8 cellular contexts compared by ENCODE assay signal in genomic region chr4:10063544-10064300, GRCh38. TPM values are rescaled to one million over a fixed set of nuclear protein-coding genes. Genes with fewer than 3 reads are reported as not detected.
DNase-seq lines count a peak whose midpoint lies in the region; ATAC-seq and TF ChIP-seq lines count a peak whose summit lies in the region.

No MANE protein-coding gene starts in this region.

- ATAC-seq in HG03460 (IDR thresholded peaks at IDR 0.05; ENCODE audit: unreplicated experiment) = no peak

- DNase-seq in BJ (ENCODE audit: low read depth) (peak; percentile 9), LNCaP clone FGC (ENCODE audit: low read depth) (peak; percentile 76), ascending aorta (ENCODE audit: low spot score in 2 of 2) (peak; percentile 48 to 90), iPS DF 4.7 (ENCODE audit: extremely low read depth, low spot score) (peak; percentile 44), epidermal melanocyte (ENCODE audit: insufficient read length, low spot score) (no peak), cortex of kidney (lab: John Stamatoyannopoulos, UW) (no peak)

- CTCF ChIA-PET in BJ (lab: Yijun Ruan, JAX) = interaction anchor here (0.8 to 5.3 kb wide), 14 partner anchors 9 to 531 kb away, joined by 3 to 27 read pairs (median 4); partner anchors contain the start of gene SLC2A9

- peak overlapping the region; percentile 34 to 67 for H3K27ac ChIP-seq in ascending aorta
- H3K27ac ChIP-seq in skeletal muscle tissue (ENCODE audit: low read depth, low read length) = peak overlapping the region; percentile 12

- intact Hi-C loops in ascending aorta (cut with DNase I) = loop anchor here (1.0 to 5.0 kb wide), 3 partner anchors 44 to 371 kb away; no protein-coding TSS in a partner anchor

- H3K4me1 ChIP-seq in ascending aorta = peaks cover 0 to 4% of the 10 kb centered on the region in 2 donors
- H3K4me1 ChIP-seq in skeletal muscle tissue (ENCODE audit: control insufficient read depth in 3 of 3, insufficient read depth in 3 of 3, low read length in 3 of 3) = peaks cover 3 to 8% (median 3%) of the 10 kb centered on the region in 3 donors

- H3K4me3 ChIP-seq in BJ (ENCODE audit: low read depth, low read length) (no peak overlapping the region), LNCaP clone FGC (ENCODE audit: low read depth, low read length) (no peak overlapping the region), ascending aorta (no peak overlapping the region), skeletal muscle tissue (ENCODE audit: low read length in 3 of 3) (no peak overlapping the region)

- H3K36me3 ChIP-seq in BJ (ENCODE audit: control insufficient read depth, insufficient read depth, low read length) (peaks cover 4% of the 10 kb centered on the region; the same call in 1 of the 2 replicates), ascending aorta (peaks cover 25% of the 10 kb centered on the region in 2 donors), skeletal muscle tissue (ENCODE audit: control insufficient read depth in 3 of 3, insufficient read depth in 3 of 3, low read length in 3 of 3) (peaks cover 0 to 12% (median 2%) of the 10 kb centered on the region in 3 donors)

- H3K27me3 ChIP-seq in BJ (ENCODE audit: control insufficient read depth, insufficient read depth, low read length) (no peaks in the 10 kb centered on the region), ascending aorta (no peaks in the 10 kb centered on the region), skeletal muscle tissue (ENCODE audit: control insufficient read depth in 3 of 3, insufficient read depth in 3 of 3, low read length in 3 of 3) (no peaks in the 10 kb centered on the region)

- H3K9me3 ChIP-seq in ascending aorta (no peaks in the 10 kb centered on the region), skeletal muscle tissue (ENCODE audit: control insufficient read depth in 3 of 3, low read length in 3 of 3) (no peaks in the 10 kb centered on the region)

- POLR2A ChIA-PET in BJ (lab: Charles Lee) = no interaction called here

- H3K9ac ChIP-seq in skeletal muscle tissue (ENCODE audit: low read depth in 1 of 3, low read length in 3 of 3) = peak overlapping the region in 2 of 3 donors; percentile 1 to 27

- TF ChIP-seq CTCF in BJ (IDR thresholded peaks at IDR 0.05; ENCODE audit: insufficient read depth, low read depth, low read length) = peak; percentile 78
- peak; percentile 86 for TF ChIP-seq CTCF in LNCaP clone FGC (IDR thresholded peaks at IDR 0.05; ENCODE audit: control insufficient read depth, extremely low read depth, insufficient read depth)
- peak; percentile 66 to 84 (median 76) for TF ChIP-seq CTCF in ascending aorta (IDR thresholded peaks at IDR 0.05)

RNA-seq across cellular contexts. Expression of gene SLC2A9, which starts 42.4 kb away (rescaled TPM):
- polyA plus RNA-seq in BJ (2011; rRNA removed) = 5.0 and 6.4 TPM in 2 replicates
- polyA minus RNA-seq in BJ (2011; rRNA and poly(A)+ RNA removed) = 4.4 and 7.3 TPM in 2 replicates
- 6.2 TPM for total RNA-seq in ascending aorta
- total RNA-seq in skeletal muscle tissue = 1.0 TPM

RNA-seq across cellular contexts. Expression of gene WDR1, which starts 52.9 kb away (rescaled TPM):
- 666 and 952 TPM in 2 replicates for polyA plus RNA-seq in BJ (2011; rRNA removed)
- polyA minus RNA-seq in BJ (2011; rRNA and poly(A)+ RNA removed) = 536 and 732 TPM in 2 replicates
- total RNA-seq in ascending aorta = 216 TPM
- 96.0 TPM for total RNA-seq in skeletal muscle tissue

Comparison
In these comparisons a context has a peak if more than half of its experiments do, and no peak if none do; other contexts are left out.
1. DNase-seq: peak in BJ (single experiment), LNCaP clone FGC (single experiment), ascending aorta (2 of 2) and iPS DF 4.7 (single experiment); none in epidermal melanocyte (single experiment) and cortex of kidney (single experiment).
2. Peak in every context shown above with its lines, with median percentiles within 50 percentile points of each other: CTCF ChIP-seq.